ENCODE assay signal across 11 cellular contexts in genomic region chr9:114613087-114613486, GRCh38.
DNase-seq lines count a peak whose midpoint lies in the region; ATAC-seq and TF ChIP-seq lines count a peak whose summit lies in the region.
"Had no signal": no experiment of that assay in that cellular context is flagged by ENCODE, and none has a peak within 500 bp of the region (broad histone marks: within the 10 kb centered on the region; RNA-seq: fewer than 3 reads in every experiment).

No MANE protein-coding gene starts in this region.

- H3K36me3 ChIP-seq in KOPT-K1 (ENCODE audit: insufficient read depth, low read length) (peaks cover 2% of the 10 kb centered on the region; the same call in 1 of the 2 replicates), neutrophil (no peaks in the 10 kb centered on the region)
- H3K36me3 ChIP-seq: pancreas had no signal

- H3K4me3 ChIP-seq in neutrophil (ENCODE audit: low read depth in 1 of 2, low read length in 1 of 2) = peak overlapping the region in 1 of 2 experiments; percentile 82

- DNase-seq in amniotic epithelial cell (ENCODE audit: low read depth) = peak; percentile 20
- DNase-seq in central memory CD4-positive, alpha-beta T cell = no peak
- DNase-seq: effector CD8-positive, alpha-beta T cell; NCI-H345; pancreas had no signal

- H3K27ac ChIP-seq in C4-2B (peak overlapping the region; percentile 98), KOPT-K1 (ENCODE audit: low read depth, low read length, poor library complexity, severe bottlenecking) (peak overlapping the region; percentile 5), neutrophil (peak overlapping the region; percentile 46)
- H3K27ac ChIP-seq: pancreas had no signal

- H3K27me3 ChIP-seq in neutrophil = peaks cover 31% of the 10 kb centered on the region
- H3K27me3 ChIP-seq: pancreas had no signal

- H3K4me1 ChIP-seq in neutrophil (ENCODE audit: control insufficient read depth in 1 of 2, insufficient read depth in 1 of 2, low read depth in 1 of 2, low read length in 1 of 2) = peaks cover 47 to 53% of the 10 kb centered on the region in 2 experiments

- H3K9me3 ChIP-seq in KOPT-K1 (ENCODE audit: insufficient read depth, low read length, poor library complexity, severe bottlenecking) (no peaks in the 10 kb centered on the region), neutrophil (no peaks in the 10 kb centered on the region)
- H3K9me3 ChIP-seq: pancreas had no signal

- TF ChIP-seq CTCF in C4-2B (conservative IDR thresholded peaks at IDR 0.05) (no peak), neutrophil (IDR thresholded peaks at IDR 0.05) (no peak)

- ATAC-seq in GM21737 (IDR thresholded peaks at IDR 0.05; ENCODE audit: unreplicated experiment) (no peak), HG03565 (IDR thresholded peaks at IDR 0.05; ENCODE audit: unreplicated experiment) (no peak), HG03139 (IDR thresholded peaks at IDR 0.05; ENCODE audit: unreplicated experiment) (no peak)

Comparison
In these comparisons a context has a peak if more than half of its experiments do, and no peak if none do; other contexts are left out.
1. H3K27ac ChIP-seq: peak in every context shown above with its lines; median percentile 98 in C4-2B; 46 in neutrophil; 5 in KOPT-K1.